ENCODE assay signal across 8 cellular contexts in genomic region chr12:96906498-96906848, GRCh38. TPM values are rescaled to one million over a fixed set of nuclear protein-coding genes. Genes with fewer than 3 reads are reported as not detected.
A peak's percentile ranks its signal among the peaks of the same experiment; 100 is the strongest.
DNase-seq lines count a peak whose midpoint lies in the region; ATAC-seq and TF ChIP-seq lines count a peak whose summit lies in the region.

No MANE protein-coding gene starts in this region.

- peaks cover 5% of the 10 kb centered on the region for H3K79me1 ChIP-seq in mesenchymal stem cell (replicated peaks; ENCODE audit: low read length, poor library complexity, severe bottlenecking)

- H3K4ac ChIP-seq in mesenchymal stem cell (ENCODE audit: low read depth in 1 of 2, low read length in 2 of 2): no peak overlapping the region

- no peak for DNase-seq in heart right ventricle
- no peak for DNase-seq in Right ventricle myocardium inferior (ENCODE audit: missing footprints)
- no peak for DNase-seq in body of pancreas
- no peak for DNase-seq in mesenchymal stem cell
- no peak for DNase-seq in middle frontal gyrus (ENCODE audit: extremely low spot score, low spot score)

- no peaks in the 10 kb centered on the region for H3K36me3 ChIP-seq in heart right ventricle
- no peaks in the 10 kb centered on the region for H3K36me3 ChIP-seq in body of pancreas (replicated peaks in 1 of 2; ENCODE audit: insufficient read depth in 1 of 2, low read depth in 2 of 2)
- H3K36me3 ChIP-seq in mesenchymal stem cell (ENCODE audit: control insufficient read depth in 1 of 2, insufficient read depth in 2 of 2, low read depth in 1 of 2, low read length in 2 of 2): no peaks in the 10 kb centered on the region
- no peaks in the 10 kb centered on the region for H3K36me3 ChIP-seq in urinary bladder (ENCODE audit: insufficient read depth)

- H3K27me3 ChIP-seq in heart right ventricle: peaks cover 0 to 2% (median 0%) of the 10 kb centered on the region in 7 donors
- no peaks in the 10 kb centered on the region for H3K27me3 ChIP-seq in body of pancreas
- no peaks in the 10 kb centered on the region for H3K27me3 ChIP-seq in mesenchymal stem cell (ENCODE audit: control insufficient read depth in 1 of 2, insufficient read depth in 1 of 2, low read length in 2 of 2)

- TF ChIP-seq POLR2A in body of pancreas (IDR thresholded peaks at IDR 0.05): no peak

- no peak overlapping the region for H4K8ac ChIP-seq in mesenchymal stem cell (ENCODE audit: low read length)

- no peak overlapping the region for H2BK12ac ChIP-seq in mesenchymal stem cell (ENCODE audit: low read length in 2 of 2)

- TF ChIP-seq CTCF in heart right ventricle (IDR thresholded peaks at IDR 0.05): no peak
- TF ChIP-seq CTCF in body of pancreas (IDR thresholded peaks at IDR 0.05): no peak

- H2BK5ac ChIP-seq in mesenchymal stem cell (ENCODE audit: low read depth, low read length, poor library complexity, severe bottlenecking): no peak overlapping the region

- no peak overlapping the region for H2BK120ac ChIP-seq in mesenchymal stem cell (ENCODE audit: low read depth, low read length)

- no peak overlapping the region for H3K14ac ChIP-seq in mesenchymal stem cell (ENCODE audit: low read length in 2 of 2)

- no peak overlapping the region for H2AK5ac ChIP-seq in mesenchymal stem cell (ENCODE audit: low read length, severe bottlenecking)

- H3K27ac ChIP-seq in heart right ventricle (peak overlapping the region; percentile 77 to 97 (median 86)), body of pancreas (peak overlapping the region; percentile 76 to 90 (median 84)), mesenchymal stem cell (ENCODE audit: low read length, poor library complexity, severe bottlenecking) (no peak overlapping the region), urinary bladder (ENCODE audit: low read depth) (peak overlapping the region; percentile 76)

- peak overlapping the region; percentile 95 for H3K9ac ChIP-seq in mesenchymal stem cell (ENCODE audit: low read length)

- intact Hi-C loops in heart right ventricle (cut with DNase I): no loop called here
- intact Hi-C loops in Right ventricle myocardium inferior (cut with DNase I): no loop called here
- intact Hi-C loops in body of pancreas (cut with DNase I): no loop called here

- 45 to 50% methylated on average over 9 of the region's 9 CpGs for WGBS in heart right ventricle, 2 donors
- 35 to 43% methylated on average over 9 of the region's 9 CpGs for WGBS in body of pancreas, 2 donors
- 92% methylated on average over 9 of the region's 9 CpGs for WGBS in mesenchymal stem cell
- WGBS in urinary bladder: 36% methylated on average over 9 of the region's 9 CpGs

- no peak overlapping the region for H3K23ac ChIP-seq in mesenchymal stem cell (ENCODE audit: low read length in 2 of 2)

- H2AFZ ChIP-seq in mesenchymal stem cell (ENCODE audit: low read depth, low read length): peak overlapping the region; percentile 56

- ATAC-seq in heart right ventricle: no peak
- no peak for ATAC-seq in Right ventricle myocardium inferior
- ATAC-seq in body of pancreas: no peak
- ATAC-seq in GM21619 (IDR thresholded peaks at IDR 0.05; ENCODE audit: unreplicated experiment): no peak
- no peak for ATAC-seq in GM19397 (IDR thresholded peaks at IDR 0.05; ENCODE audit: unreplicated experiment)

- peaks cover 0 to 39% (median 17%) of the 10 kb centered on the region in 9 donors for H3K4me1 ChIP-seq in heart right ventricle
- peaks cover 14% of the 10 kb centered on the region for H3K4me1 ChIP-seq in body of pancreas
- H3K4me1 ChIP-seq in mesenchymal stem cell (ENCODE audit: control insufficient read depth, insufficient read depth, low read depth, low read length): no peaks in the 10 kb centered on the region
- no peaks in the 10 kb centered on the region for H3K4me1 ChIP-seq in urinary bladder (ENCODE audit: insufficient read depth)

- no peak overlapping the region for H4K91ac ChIP-seq in mesenchymal stem cell (ENCODE audit: low read length)

- H3K9me3 ChIP-seq in heart right ventricle (no peaks in the 10 kb centered on the region), body of pancreas (no peaks in the 10 kb centered on the region), mesenchymal stem cell (ENCODE audit: control insufficient read depth, low read length) (no peaks in the 10 kb centered on the region)

- no peak overlapping the region for H3K18ac ChIP-seq in mesenchymal stem cell (ENCODE audit: low read depth in 1 of 2, low read length in 2 of 2)

- peak overlapping the region; percentile 48 for H3K4me2 ChIP-seq in mesenchymal stem cell (ENCODE audit: low read length, poor library complexity, severe bottlenecking)

- no peak overlapping the region for H2BK15ac ChIP-seq in mesenchymal stem cell (ENCODE audit: low read depth, poor library complexity, severe bottlenecking)

- H3K4me3 ChIP-seq in heart right ventricle (peak overlapping the region; percentile 70 to 99 (median 90)), body of pancreas (peak overlapping the region; percentile 56 to 83), mesenchymal stem cell (ENCODE audit: insufficient read depth in 1 of 2, low read depth in 1 of 2, low read length in 2 of 2) (peak overlapping the region in 1 of 2 experiments; percentile 99), urinary bladder (ENCODE audit: low read depth, low read length) (peak overlapping the region; percentile 92)

RNA-seq across cellular contexts. Expression of gene NEDD1, which starts 0.6 kb away (rescaled TPM):
- total RNA-seq in heart right ventricle (10 to 100 TPM; 11.2 to 18.7 (median 15.1) TPM), Right ventricle myocardium inferior (13.7 TPM), body of pancreas (10 to 100 TPM in 1 of 2 donors, 1 to 10 TPM in 1; 7.8 to 15.5 TPM), urinary bladder (40.8 TPM)
- polyA plus RNA-seq in heart right ventricle (1 to 10 TPM; 5.3 to 5.4 TPM), urinary bladder (13.2 TPM)
- 11.6 TPM for polyA plus RNA-seq in mesenchymal stem cell (2013, experiment 1 of 2)
- polyA plus RNA-seq in mesenchymal stem cell (2013, experiment 2 of 2): 11.6 TPM
